1 cellular context compared by ENCODE assay signal in the genomic region with DNA sequence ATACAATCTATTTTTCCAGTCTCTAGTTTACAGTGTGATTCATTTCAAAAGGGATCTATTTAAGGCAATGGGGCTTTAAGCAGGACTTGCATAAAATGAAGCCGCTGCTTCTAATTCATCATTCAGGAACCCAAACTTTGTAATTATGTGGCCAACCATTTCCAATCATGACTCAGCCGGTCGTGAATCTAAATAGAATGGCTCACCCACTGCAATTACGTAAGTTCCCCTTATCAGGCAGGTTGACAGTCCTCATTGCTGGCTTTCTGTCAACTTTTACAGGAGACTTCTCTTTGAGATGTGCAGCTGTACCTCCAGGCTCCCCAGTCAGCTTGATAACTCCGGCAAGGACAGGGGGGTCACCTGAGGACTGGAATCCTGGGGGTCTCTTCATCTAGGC.
TF ChIP-seq lines count a peak whose summit lies in the region.

No MANE protein-coding gene starts in this region.

TF ChIP-seq in HepG2, 621 proteins besides CTCF, POLR2A, EP300 and RAD21 (continued from another document):
- TF ChIP-seq, protein P1, sequence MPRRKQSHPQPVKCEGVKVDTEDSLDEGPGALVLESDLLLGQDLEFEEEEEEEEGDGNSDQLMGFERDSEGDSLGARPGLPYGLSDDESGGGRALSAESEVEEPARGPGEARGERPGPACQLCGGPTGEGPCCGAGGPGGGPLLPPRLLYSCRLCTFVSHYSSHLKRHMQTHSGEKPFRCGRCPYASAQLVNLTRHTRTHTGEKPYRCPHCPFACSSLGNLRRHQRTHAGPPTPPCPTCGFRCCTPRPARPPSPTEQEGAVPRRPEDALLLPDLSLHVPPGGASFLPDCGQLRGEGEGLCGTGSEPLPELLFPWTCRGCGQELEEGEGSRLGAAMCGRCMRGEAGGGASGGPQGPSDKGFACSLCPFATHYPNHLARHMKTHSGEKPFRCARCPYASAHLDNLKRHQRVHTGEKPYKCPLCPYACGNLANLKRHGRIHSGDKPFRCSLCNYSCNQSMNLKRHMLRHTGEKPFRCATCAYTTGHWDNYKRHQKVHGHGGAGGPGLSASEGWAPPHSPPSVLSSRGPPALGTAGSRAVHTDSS (CRISPR knock-in tag; conservative IDR thresholded peaks at IDR 0.05) = no peak
- TF ChIP-seq ARNT2 (CRISPR knock-in tag; IDR thresholded peaks at IDR 0.05; ENCODE audit: low read depth) (no peak), SALL1 (CRISPR knock-in tag; IDR thresholded peaks at IDR 0.05) (no peak), ZNF543 (CRISPR knock-in tag; IDR thresholded peaks at IDR 0.05) (no peak)
TF ChIP-seq in HepG2: peak in this region for 0.
